In the genomic region with DNA sequence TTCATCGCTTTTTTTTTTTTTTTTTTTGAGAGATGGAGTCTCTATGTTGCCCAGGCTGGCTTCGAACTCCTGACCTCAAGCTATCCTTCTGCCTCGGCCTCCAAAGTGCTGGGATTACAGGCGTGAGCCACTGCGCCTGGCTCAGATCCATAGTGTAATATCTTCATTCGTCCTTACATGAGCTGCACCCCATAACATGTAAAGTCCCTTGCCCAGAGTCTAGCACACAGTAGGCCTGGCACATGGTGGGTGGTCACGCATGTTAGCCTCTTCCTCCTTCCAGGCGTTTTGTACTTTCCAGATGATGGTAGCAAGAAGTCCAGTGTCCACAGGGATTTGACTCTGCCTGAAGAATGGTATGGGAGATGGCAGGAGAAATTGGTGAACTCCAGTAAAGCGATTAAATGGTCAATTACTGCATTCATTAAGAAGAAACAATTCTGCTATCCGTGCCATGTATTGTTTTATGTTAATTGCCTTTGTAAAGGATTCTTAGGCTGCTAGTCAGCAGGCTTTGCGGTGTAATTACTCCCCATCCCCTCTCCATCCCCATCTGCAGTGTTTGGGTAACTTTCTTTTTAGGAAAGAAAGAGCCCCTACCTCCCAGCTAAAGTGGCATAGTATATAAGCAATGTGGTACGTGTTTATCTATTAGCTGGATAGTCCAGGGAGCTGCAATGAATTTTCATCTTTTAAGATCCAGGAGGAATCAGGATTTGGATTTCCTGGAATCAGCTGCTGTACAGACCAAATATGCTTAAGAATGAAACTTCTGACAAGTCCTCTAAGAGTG, we compare ENCODE assay signal across 8 cellular contexts. TPM values are rescaled to one million over a fixed set of nuclear protein-coding genes. Genes with fewer than 3 reads are reported as not detected.
A peak's percentile ranks its signal among the peaks of the same experiment; 100 is the strongest.
DNase-seq lines count a peak whose midpoint lies in the region; ATAC-seq, FAIRE-seq and TF ChIP-seq lines count a peak whose summit lies in the region.

No MANE protein-coding gene starts in this region.

- H3K27ac ChIP-seq in A549 (peak overlapping the region; percentile 67 to 94; a peak in 4 of 6 replicates), HUES6 (ENCODE audit: low read depth, low read length) (no peak overlapping the region), muscle layer of colon (ENCODE audit: low read depth, low read length) (no peak overlapping the region)

- H3K9ac ChIP-seq in HUES6 (ENCODE audit: low read length) (peak overlapping the region; percentile 85), muscle layer of colon (ENCODE audit: low read length) (peak overlapping the region; percentile 45)

- DNase-seq in A549 (ENCODE audit: low read depth in 1 of 2, low spot score in 1 of 2): no peak
- peak; percentile 34 for DNase-seq in cerebellar cortex (ENCODE audit: low spot score)
- no peak for DNase-seq in NCI-H1417 treated with DMSO at 0.1 percent for 48 hours (lab: John Stamatoyannopoulos, UW)
- DNase-seq in AML-193 (lab: John Stamatoyannopoulos, UW): no peak
- no peak for DNase-seq in activated gamma-delta T cell treated with Interleukin-2 at 50 U/mL for 16 hours
- DNase-seq in occipital lobe (lab: John Stamatoyannopoulos, UW): no peak

- no peak for FAIRE-seq in A549 (lab: Jason Lieb, UNC)

- POLR2A ChIA-PET in A549 (lab: Yijun Ruan, JAX): interaction anchor here (0.6 to 0.7 kb wide), 5 partner anchors 11 to 78 kb away, joined by 3 to 4 read pairs (median 4); no protein-coding TSS in a partner anchor

- peak overlapping the region; percentile 73 for H3K4me2 ChIP-seq in A549

- H3K9me3 ChIP-seq in A549: no peaks in the 10 kb centered on the region
- H3K9me3 ChIP-seq in HUES6 (ENCODE audit: control insufficient read depth, insufficient read depth, low read depth, low read length): no peaks in the 10 kb centered on the region
- no peaks in the 10 kb centered on the region for H3K9me3 ChIP-seq in muscle layer of colon (ENCODE audit: low read length)

- H3K4me1 ChIP-seq in A549: 0 out of 3 replicates have a peak, but pooled peaks cover 6% of the 10 kb centered on the region
- H3K4me1 ChIP-seq in HUES6 (ENCODE audit: control insufficient read depth, insufficient read depth, low read length): no peaks in the 10 kb centered on the region; the same call in 1 of the 2 replicates
- peaks cover 13% of the 10 kb centered on the region for H3K4me1 ChIP-seq in muscle layer of colon (ENCODE audit: insufficient read depth, low read length)

- no peak for TF ChIP-seq CTCF in A549 (IDR thresholded peaks at IDR 0.05)

- H3K27me3 ChIP-seq in HUES6 (ENCODE audit: control insufficient read depth, insufficient read depth, low read length) (no peaks in the 10 kb centered on the region), muscle layer of colon (ENCODE audit: control insufficient read depth in 1 of 2, insufficient read depth in 2 of 2, low read length in 2 of 2) (no peaks in the 10 kb centered on the region)

- H3K36me3 ChIP-seq in HUES6 (ENCODE audit: control insufficient read depth, insufficient read depth, low read length) (no peaks in the 10 kb centered on the region), muscle layer of colon (ENCODE audit: insufficient read depth, low read length) (no peaks in the 10 kb centered on the region)

- H3K4me3 ChIP-seq in A549: peak overlapping the region; percentile 75
- H3K4me3 ChIP-seq in HUES6 (ENCODE audit: low read depth, low read length): peak overlapping the region; percentile 98
- H3K4me3 ChIP-seq in muscle layer of colon (ENCODE audit: low read depth in 1 of 2, low read length in 2 of 2): peak overlapping the region; percentile 84 to 93

- TF ChIP-seq POLR2A in A549 (IDR thresholded peaks at IDR 0.05; ENCODE audit: low read length): no peak

- TF ChIP-seq RAD21 in A549 (conservative IDR thresholded peaks at IDR 0.05 in 1 of 2, IDR thresholded peaks at IDR 0.05 in 1 of 2): no peak

- 82% methylated on average over 12 of the region's 12 CpGs for WGBS in A549 (ENCODE audit: missing lambda C conversion rate)

- ATAC-seq in A549: no peak

- CTCF ChIA-PET in A549 (lab: Yijun Ruan, JAX): interaction anchor here (0.7 to 2.2 kb wide), 4 partner anchors 12 to 204 kb away, joined by 3 to 8 read pairs (median 3); no protein-coding TSS in a partner anchor

- TF ChIP-seq EP300 in A549 (IDR thresholded peaks at IDR 0.05): no peak

TF ChIP-seq in A549, 52 proteins besides CTCF, POLR2A, EP300 and RAD21:
- TF ChIP-seq E2F6 (IDR thresholded peaks at IDR 0.05; ENCODE audit: borderline replicate concordance, low read depth): no peak
- TF ChIP-seq JUN (IDR thresholded peaks at IDR 0.05): no peak
- TF ChIP-seq ZNF302 (CRISPR knock-in tag; IDR thresholded peaks at IDR 0.05): no peak

RNA-seq across cellular contexts. Expression of gene TPST1, which starts 1.2 kb away (rescaled TPM):
- polyA plus RNA-seq in A549 (2011; rRNA removed) (20.4 and 20.8 TPM in 2 replicates), A549 (2017; fragmentation: RNase III; extraction: RNeasy Plus Mini Kit Qiagen cat#74134 plus additional on column Dnase treatment) (10.5 to 14.7 TPM (median 14.6 TPM) in 3 replicates)
- 6.9 and 9.8 TPM in 2 replicates for polyA plus RNA-seq in A549 (2012; cell fraction: cytosol; rRNA removed)
- polyA plus RNA-seq in A549 (2012; cell fraction: nucleus; rRNA removed): 5.4 and 7.3 TPM in 2 replicates
- 27.5 and 37.9 TPM in 2 replicates for polyA minus RNA-seq in A549 (2011; rRNA and poly(A)+ RNA removed)
- total RNA-seq in occipital lobe: 72.1 TPM

Comparison
In these comparisons a context has a peak if more than half of its experiments do, and no peak if none do; other contexts are left out.
1. H3K27ac ChIP-seq: peak in A549 (2 of 2); none in HUES6 (single experiment) and muscle layer of colon (single experiment).
2. Peak in every context shown above with its lines, with median percentiles within 50 percentile points of each other: H3K4me3 ChIP-seq.